9 cellular contexts compared by ENCODE assay signal in the genomic region with DNA sequence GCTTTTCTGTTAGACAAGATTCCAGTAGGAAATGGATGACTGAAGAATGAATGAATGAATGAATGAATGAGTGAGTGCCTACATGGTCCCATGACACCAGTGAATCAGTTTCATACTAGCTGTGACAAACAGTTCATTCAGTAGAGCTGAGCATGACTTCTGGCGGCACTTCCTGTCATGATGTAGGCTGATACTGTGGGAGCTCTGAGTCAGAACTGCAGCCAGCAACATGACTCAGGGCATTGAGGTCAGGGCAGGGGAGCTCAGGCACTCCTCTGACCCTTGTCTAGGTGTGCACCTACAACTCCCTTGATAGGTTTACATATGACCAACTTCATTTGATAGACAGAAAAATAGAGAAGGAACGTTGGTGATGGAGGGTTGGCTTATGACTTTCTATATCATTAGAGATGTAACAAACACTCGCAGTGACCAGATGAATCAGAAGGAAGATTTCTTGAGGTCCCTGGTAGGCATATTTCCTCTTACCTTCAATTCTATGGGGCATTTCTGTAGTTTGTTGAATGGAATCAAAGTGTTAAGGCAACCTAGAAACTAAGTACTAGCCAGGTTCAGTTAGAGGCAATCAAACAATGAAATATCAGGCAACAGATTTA.
DNase-seq lines count a peak whose midpoint lies in the region; ATAC-seq and TF ChIP-seq lines count a peak whose summit lies in the region.
"Had no signal": no experiment of that assay in that cellular context is flagged by ENCODE, and none has a peak within 500 bp of the region (broad histone marks: within the 10 kb centered on the region; RNA-seq: fewer than 3 reads in every experiment).

No MANE protein-coding gene starts in this region.

- peak; percentile 51 for ATAC-seq in Right ventricle myocardium inferior
- ATAC-seq in HG03103 (IDR thresholded peaks at IDR 0.05; ENCODE audit: low read depth, unreplicated experiment) = peak; percentile 100

- intact Hi-C loops in Right ventricle myocardium inferior (cut with DNase I) = no loop called here
- intact Hi-C loops in cardiac septum (cut with DNase I) = loop anchor here (2.0 to 10.0 kb wide), 3 partner anchors 139 to 447 kb away; partner anchors contain the start of gene ARHGAP5
- intact Hi-C loops in ascending aorta (cut with DNase I) = no loop called here
- intact Hi-C loops in posterior vena cava (cut with DNase I) = loop anchor here (10.0 kb wide), 2 partner anchors 47 to 317 kb away; no protein-coding TSS in a partner anchor

- H3K9me3 ChIP-seq in ascending aorta = no peaks in the 10 kb centered on the region
- H3K9me3 ChIP-seq: BLaER1 treated with 17β-estradiol and CSF1 and Interleukin-3, amounts not matched to agents 10 nM and 100 nM had no signal

- no peaks in the 10 kb centered on the region for H3K27me3 ChIP-seq in ascending aorta
- H3K27me3 ChIP-seq: BLaER1 treated with 17β-estradiol and CSF1 and Interleukin-3, amounts not matched to agents 10 nM and 100 nM had no signal

- H3K4me3 ChIP-seq in ascending aorta = no peak overlapping the region
- H3K4me3 ChIP-seq: BLaER1 treated with 17β-estradiol and CSF1 and Interleukin-3, amounts not matched to agents 10 nM and 100 nM had no signal

- DNase-seq in Right ventricle myocardium inferior (ENCODE audit: missing footprints) (no peak), cardiac septum (ENCODE audit: low spot score) (no peak), SW480 (ENCODE audit: low spot score) (peak; percentile 95), ascending aorta (ENCODE audit: low spot score in 2 of 2) (peak; percentile 29 to 73), lung microvascular endothelial cell (ENCODE audit: low read depth in 2 of 2) (peak; percentile 87 to 92), posterior vena cava (ENCODE audit: low spot score) (no peak)
- peak; percentile 69 for DNase-seq in stimulated activated naive CD4-positive, alpha-beta T cell treated with Interleukin-2 at 50 U/mL for 16 hours (lab: John Stamatoyannopoulos, UW)

- no peaks in the 10 kb centered on the region for H3K4me1 ChIP-seq in ascending aorta

- TF ChIP-seq CTCF in ascending aorta (IDR thresholded peaks at IDR 0.05) = no peak

- no peak overlapping the region for H3K27ac ChIP-seq in ascending aorta

- H3K36me3 ChIP-seq in ascending aorta = no peaks in the 10 kb centered on the region
- H3K36me3 ChIP-seq: BLaER1 treated with 17β-estradiol and CSF1 and Interleukin-3, amounts not matched to agents 10 nM and 100 nM had no signal

Comparison
In these comparisons a context has a peak if more than half of its experiments do, and no peak if none do; other contexts are left out.
1. intact Hi-C loops: an anchor here in cardiac septum (2.0 to 10.0 kb wide) and posterior vena cava (10.0 kb wide); none called in Right ventricle myocardium inferior and ascending aorta.
2. DNase-seq: peak in SW480 (single experiment), ascending aorta (2 of 2), lung microvascular endothelial cell (2 of 2) and stimulated activated naive CD4-positive, alpha-beta T cell treated with Interleukin-2 at 50 U/mL for 16 hours (single experiment); none in Right ventricle myocardium inferior (single experiment), cardiac septum (single experiment) and posterior vena cava (single experiment).